In the genomic region with DNA sequence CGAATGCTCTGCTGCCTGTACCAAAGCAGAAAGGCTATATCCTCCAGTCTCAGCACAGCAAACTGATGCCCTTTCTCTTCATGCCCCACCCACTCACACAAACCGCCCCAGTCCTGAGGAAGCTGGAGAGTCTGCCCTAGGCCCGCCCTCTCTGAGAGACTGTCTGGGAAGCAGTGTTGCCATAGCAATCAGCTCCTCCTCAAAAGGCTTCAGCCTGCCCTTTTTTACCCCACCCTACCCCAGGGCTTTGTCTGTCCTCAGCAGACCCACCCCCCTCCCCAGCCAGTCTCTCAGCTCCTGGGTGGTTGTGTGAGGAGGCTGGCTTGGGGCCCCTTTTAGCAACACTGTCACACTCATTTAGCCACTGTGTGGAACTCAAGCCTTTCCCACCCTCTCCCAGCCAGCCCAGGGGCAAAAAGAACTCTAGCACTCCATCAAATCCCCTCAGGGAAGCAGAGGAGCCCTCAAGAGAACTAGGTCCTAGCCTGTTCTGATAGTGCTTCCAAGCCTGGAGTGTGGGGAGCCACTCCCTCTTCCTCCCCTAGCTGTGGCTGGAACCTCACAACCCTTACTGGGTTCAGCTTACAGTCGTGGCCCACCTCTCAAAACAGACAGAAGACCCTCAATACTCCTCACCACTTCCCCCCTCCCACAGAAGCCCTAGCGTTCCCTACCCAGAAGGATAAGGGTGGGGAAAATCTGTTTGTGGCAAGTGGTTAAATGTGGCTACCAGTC, we compare ENCODE assay signal across 8 cellular contexts. TPM values are rescaled to one million over a fixed set of nuclear protein-coding genes. Genes with fewer than 3 reads are reported as not detected.
DNase-seq lines count a peak whose midpoint lies in the region; ATAC-seq and TF ChIP-seq lines count a peak whose summit lies in the region.

No MANE protein-coding gene starts in this region.

- no peaks in the 10 kb centered on the region for H4K20me1 ChIP-seq in HCT116 (ENCODE audit: insufficient read depth)

- H3K4me1 ChIP-seq in HCT116 (ENCODE audit: control insufficient read depth in 1 of 2, insufficient read depth in 2 of 2, low read length in 2 of 2) (peaks cover 40 to 71% of the 10 kb centered on the region in 2 experiments), mucosa of descending colon (ENCODE audit: low read depth) (peaks cover 38% of the 10 kb centered on the region)

- peak overlapping the region; percentile 93 to 96 for H3K4me3 Mint-ChIP-seq in stimulated activated naive B cell treated with anti-CD40 and anti-IgM and Interleukin-4, amounts not matched to agents 10 μg/mL and 1 μg/mL and 100 μg/mL, for 72 hours

- H3K27ac Mint-ChIP-seq in stimulated activated naive B cell treated with anti-CD40 and anti-IgM and Interleukin-4, amounts not matched to agents 10 μg/mL and 1 μg/mL and 100 μg/mL, for 72 hours: peak overlapping the region; percentile 86

- POLR2A ChIA-PET in HCT116 (lab: Charles Lee): interaction anchor here (1.5 kb wide), 1 partner anchor 11 kb away, joined by 11 read pairs; a partner anchor contains a TSS

- H2AFZ ChIP-seq in HCT116 (ENCODE audit: low read depth, low read length, poor library complexity, severe bottlenecking): no peak overlapping the region

- CTCF ChIA-PET in HCT116 (lab: Charles Lee): interaction anchor here (0.9 to 2.8 kb wide), 5 partner anchors 11 to 364 kb away, joined by 3 to 19 read pairs (median 3); a partner anchor contains a TSS

- no peak for TF ChIP-seq RAD21 in HCT116 (IDR thresholded peaks at IDR 0.05; ENCODE audit: low read depth)

- H3K36me3 Mint-ChIP-seq in stimulated activated naive B cell treated with anti-CD40 and anti-IgM and Interleukin-4, amounts not matched to agents 10 μg/mL and 1 μg/mL and 100 μg/mL, for 72 hours: peaks cover 0 to 5% of the 10 kb centered on the region in 2 donors

- TF ChIP-seq CTCF in HCT116 (IDR thresholded peaks at IDR 0.05 in 2 of 3, conservative IDR thresholded peaks at IDR 0.05 in 1 of 3; ENCODE audit: borderline replicate concordance in 1 of 3, insufficient read depth in 1 of 3, low read depth in 2 of 3, low read length in 2 of 3) (no peak), mucosa of descending colon (IDR thresholded peaks at IDR 0.05) (no peak)

- ATAC-seq in HCT116 (peak; percentile 21), mucosa of descending colon (peak; percentile 40), GM21423 (IDR thresholded peaks at IDR 0.05; ENCODE audit: unreplicated experiment) (no peak)
- peak; percentile 28 to 29 for ATAC-seq in stimulated activated naive B cell treated with anti-CD40 and anti-IgM and Interleukin-4, amounts not matched to agents 10 μg/mL and 1 μg/mL and 100 μg/mL, for 72 hours (replicated peaks)

- no peaks in the 10 kb centered on the region for H3K9me3 ChIP-seq in HCT116 (ENCODE audit: control insufficient read depth in 1 of 2, insufficient read depth in 1 of 2, low read depth in 1 of 2, low read length in 2 of 2)
- H3K9me3 ChIP-seq in mucosa of descending colon: no peaks in the 10 kb centered on the region

- peak overlapping the region; percentile 98 for H3K4me2 ChIP-seq in HCT116 (ENCODE audit: low read length)

- no peaks in the 10 kb centered on the region for H3K27me3 Mint-ChIP-seq in stimulated activated naive B cell treated with anti-CD40 and anti-IgM and Interleukin-4, amounts not matched to agents 10 μg/mL and 1 μg/mL and 100 μg/mL, for 72 hours

- H3K36me3 ChIP-seq in HCT116 (ENCODE audit: control insufficient read depth in 1 of 2, insufficient read depth in 2 of 2, low read length in 2 of 2): no peaks in the 10 kb centered on the region
- H3K36me3 ChIP-seq in mucosa of descending colon (ENCODE audit: low read depth): no peaks in the 10 kb centered on the region

- peak overlapping the region; percentile 52 for H3K9ac ChIP-seq in HCT116 (ENCODE audit: low read length)

- H3K9me2 ChIP-seq in HCT116 (ENCODE audit: insufficient read depth): no peaks in the 10 kb centered on the region

- H3K79me2 ChIP-seq in HCT116 (ENCODE audit: insufficient read depth, low read length): no peaks in the 10 kb centered on the region

- H3K4me1 Mint-ChIP-seq in stimulated activated naive B cell treated with anti-CD40 and anti-IgM and Interleukin-4, amounts not matched to agents 10 μg/mL and 1 μg/mL and 100 μg/mL, for 72 hours: peaks cover 45 to 73% of the 10 kb centered on the region in 2 donors

- no peaks in the 10 kb centered on the region for H3K27me3 ChIP-seq in HCT116 (ENCODE audit: insufficient read depth, low read length)

- H3K27ac ChIP-seq in HCT116 (ENCODE audit: low read depth, low read length) (peak overlapping the region; percentile 56), epithelial cell of prostate (peak overlapping the region; percentile 99)

- RAD21 ChIA-PET in HCT116 (lab: Charles Lee; ENCODE audit: low non-redundant PET in 1 of 2, low total read pairs in 2 of 2, uncharacterized antibody in 2 of 2, unreplicated experiment in 2 of 2): no interaction called here

- no TSS peak for BruUV-seq in HCT116 (replicated peaks; lab: Mats Ljungman, UMichigan)

- H3K9me3 Mint-ChIP-seq in stimulated activated naive B cell treated with anti-CD40 and anti-IgM and Interleukin-4, amounts not matched to agents 10 μg/mL and 1 μg/mL and 100 μg/mL, for 72 hours: no peaks in the 10 kb centered on the region

- H3K4me3 ChIP-seq in HCT116 (replicated peaks in 1 of 2; ENCODE audit: low read depth in 1 of 2, low read length in 2 of 2): peak overlapping the region; percentile 58 to 68
- H3K4me3 ChIP-seq in mucosa of descending colon: no peak overlapping the region

- no peak for TF ChIP-seq POLR2A in HCT116 (IDR thresholded peaks at IDR 0.05; ENCODE audit: borderline replicate concordance, extremely low read depth, insufficient read depth, insufficient read length)

- DNase-seq in C1 segment of cervical spinal cord (lab: John Stamatoyannopoulos, UW) (peak in 11 of 14 donors; percentile 32 to 81 (median 66)), HCT116 (ENCODE audit: low read depth, low spot score) (peak; percentile 51), NOMO-1 treated with DMSO at 0.1 percent for 48 hours (lab: John Stamatoyannopoulos, UW; ENCODE audit: unreplicated experiment) (peak; percentile 93), epithelial cell of prostate (ENCODE audit: low read depth, low spot score) (peak; percentile 87), mucosa of descending colon (peak; percentile 82 to 91 (median 84))
- DNase-seq in activated CD8-positive, alpha-beta memory T cell treated with anti-CD3 and anti-CD28 coated beads, Interleukin-2, amount 50 U/mL, for 24 hours (ENCODE audit: extremely low read depth): peak; percentile 43
- DNase-seq in stimulated activated naive B cell treated with anti-CD40 and anti-IgM and Interleukin-4, amounts not matched to agents 10 μg/mL and 1 μg/mL and 100 μg/mL, for 72 hours: peak; percentile 74

- intact Hi-C loops in HCT116 (cut with micrococcal nuclease): loop anchor here (10.0 kb wide), 1 partner anchor 541 kb away; a partner anchor contains a TSS
- intact Hi-C loops in mucosa of descending colon (cut with DNase I, micrococcal nuclease): loop anchor here in 1 of 2 donors (10.0 kb wide), 1 partner anchor 361 kb away; no protein-coding TSS in a partner anchor

TF ChIP-seq in HCT116, 20 proteins besides CTCF, POLR2A, EP300 and RAD21 (continues in another document):
- TF ChIP-seq ELF1 (IDR thresholded peaks at IDR 0.05; ENCODE audit: borderline replicate concordance, low read depth): no peak
- no peak for TF ChIP-seq CEBPB (IDR thresholded peaks at IDR 0.05; ENCODE audit: low read depth)
- no peak for TF ChIP-seq SP1 (IDR thresholded peaks at IDR 0.05; ENCODE audit: low read depth)
- no peak for TF ChIP-seq FOSL1 (IDR thresholded peaks at IDR 0.05; ENCODE audit: low read depth)
- TF ChIP-seq SIN3A (IDR thresholded peaks at IDR 0.05; ENCODE audit: low read depth): no peak
- no peak for TF ChIP-seq TCF7L2 (IDR thresholded peaks at IDR 0.05; ENCODE audit: borderline replicate concordance, extremely low read depth, insufficient read depth, insufficient read length)
- TF ChIP-seq, protein P1, sequence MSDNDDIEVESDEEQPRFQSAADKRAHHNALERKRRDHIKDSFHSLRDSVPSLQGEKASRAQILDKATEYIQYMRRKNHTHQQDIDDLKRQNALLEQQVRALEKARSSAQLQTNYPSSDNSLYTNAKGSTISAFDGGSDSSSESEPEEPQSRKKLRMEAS (IDR thresholded peaks at IDR 0.05): no peak

RNA-seq across cellular contexts. Expression of a gene that starts 1.4 kb away (rescaled TPM):
- total RNA-seq in HCT116 (2021; ENCODE audit: unreplicated experiment): 10.2 TPM
- 13.2 and 13.7 TPM in 2 replicates for polyA plus RNA-seq in HCT116 (2012)
- 10 to 100 TPM; 32.3 to 35.0 (median 32.9) TPM for total RNA-seq in mucosa of descending colon

RNA-seq across cellular contexts. Expression of a gene that starts 11.3 kb away (rescaled TPM):
- total RNA-seq in HCT116 (2021; ENCODE audit: unreplicated experiment) (245 TPM), mucosa of descending colon (100 to 1,000 TPM in 2 of 3 donors, 10 to 100 TPM in 1; 96.3 to 109 (median 100) TPM)
- polyA plus RNA-seq in HCT116 (2012): 223 and 254 TPM in 2 replicates

RNA-seq across cellular contexts. Expression of a gene that starts 17.9 kb away (rescaled TPM):
- total RNA-seq in HCT116 (2021; ENCODE audit: unreplicated experiment): 24.0 TPM
- polyA plus RNA-seq in HCT116 (2012): 19.8 and 22.1 TPM in 2 replicates
- 10 to 100 TPM; 22.3 to 35.8 (median 32.9) TPM for total RNA-seq in mucosa of descending colon

RNA-seq across cellular contexts. Expression of a gene that starts 34.5 kb away (rescaled TPM):
- total RNA-seq in HCT116 (2021; ENCODE audit: unreplicated experiment) (82.3 TPM), mucosa of descending colon (10 to 100 TPM; 19.0 to 22.7 (median 20.7) TPM)
- polyA plus RNA-seq in HCT116 (2012): 51.5 and 67.5 TPM in 2 replicates

RNA-seq across cellular contexts. Expression of a gene that starts 41.9 kb away (rescaled TPM):
- total RNA-seq in HCT116 (2021; ENCODE audit: unreplicated experiment) (170 TPM), mucosa of descending colon (100 to 1,000 TPM; 150 to 193 (median 174) TPM)
- 169 and 178 TPM in 2 replicates for polyA plus RNA-seq in HCT116 (2012)

Comparison
In these comparisons a context has a peak if more than half of its experiments do, and no peak if none do; other contexts are left out.
1. DNase-seq: peak in every context shown above with its lines; median percentile 93 in NOMO-1 treated with DMSO at 0.1 percent for 48 hours; 87 in epithelial cell of prostate; 84 in mucosa of descending colon; 74 in stimulated activated naive B cell treated with anti-CD40 and anti-IgM and Interleukin-4, amounts not matched to agents 10 μg/mL and 1 μg/mL and 100 μg/mL, for 72 hours; 66 in C1 segment of cervical spinal cord; 51 in HCT116; 43 in activated CD8-positive, alpha-beta memory T cell treated with anti-CD3 and anti-CD28 coated beads, Interleukin-2, amount 50 U/mL, for 24 hours.